8 cellular contexts compared by ENCODE assay signal in the genomic region with DNA sequence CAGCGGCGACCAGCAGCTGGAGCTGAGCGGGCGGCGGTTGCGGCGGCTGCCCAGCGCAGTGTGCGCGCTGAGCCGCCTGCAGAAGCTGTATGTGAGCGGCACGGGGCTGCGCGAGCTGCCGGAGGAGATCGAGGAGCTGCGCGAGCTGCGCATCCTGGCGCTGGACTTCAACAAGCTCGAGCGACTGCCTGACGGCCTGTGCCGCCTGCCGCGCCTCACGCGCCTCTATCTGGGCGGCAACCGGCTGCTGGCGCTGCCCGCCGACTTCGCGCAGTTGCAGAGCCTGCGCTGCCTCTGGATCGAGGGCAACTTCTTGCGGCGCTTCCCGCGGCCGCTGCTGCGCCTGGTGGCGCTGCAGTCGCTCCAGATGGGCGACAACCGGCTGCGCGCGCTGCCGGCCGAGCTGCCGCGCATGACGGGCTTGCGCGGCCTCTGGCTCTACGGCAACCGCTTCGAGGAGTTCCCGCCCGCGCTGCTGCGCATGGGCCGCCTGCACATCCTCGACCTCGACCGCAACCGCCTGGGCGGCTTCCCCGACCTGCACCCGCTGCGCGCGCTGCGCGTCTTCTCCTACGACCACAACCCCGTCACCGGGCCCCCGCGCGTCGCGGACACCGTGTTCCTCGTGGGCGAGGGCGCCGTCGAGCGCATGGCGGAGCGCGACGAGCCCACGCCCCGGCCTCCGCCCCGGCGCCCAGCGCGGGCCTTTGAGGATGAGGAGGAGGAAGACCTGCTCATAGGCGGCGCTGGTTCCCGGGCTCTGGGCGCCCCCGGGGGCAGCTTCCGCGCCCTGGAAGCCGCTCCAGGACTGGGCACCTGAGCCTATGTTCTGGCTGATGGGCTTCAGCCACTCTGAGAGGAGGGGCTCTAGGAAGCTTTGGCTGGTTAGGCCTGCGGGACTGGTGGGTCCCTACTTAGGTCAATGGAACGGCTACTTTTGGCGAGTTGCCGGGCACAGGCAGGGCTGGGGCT. TPM values are rescaled to one million over a fixed set of nuclear protein-coding genes. Genes with fewer than 3 reads are reported as not detected.
A peak's percentile ranks its signal among the peaks of the same experiment; 100 is the strongest.
DNase-seq lines count a peak whose midpoint lies in the region; ATAC-seq and TF ChIP-seq lines count a peak whose summit lies in the region.

No MANE protein-coding gene starts in this region.

- H4K20me1 ChIP-seq in PC-3 (ENCODE audit: low read length) (no peaks in the 10 kb centered on the region), osteoblast (ENCODE audit: insufficient read depth, low read length) (no peaks in the 10 kb centered on the region)

- no peaks in the 10 kb centered on the region for H3K36me3 ChIP-seq in ACC112 (ENCODE audit: insufficient read depth, low read length)
- no peaks in the 10 kb centered on the region for H3K36me3 ChIP-seq in PC-3 (ENCODE audit: low read depth, low read length)
- H3K36me3 ChIP-seq in osteoblast (ENCODE audit: insufficient read depth, low read length) = no peaks in the 10 kb centered on the region
- no peaks in the 10 kb centered on the region for H3K36me3 ChIP-seq in transverse colon

- in situ Hi-C loops in transverse colon (cut with MboI; ENCODE audit: low pct_ligation_motif_present in 1 of 4, low pct_unique_long_range_greater_than_20kb in 1 of 4, low sequenced_read_pairs in 3 of 4) = no loop called here

- no peaks in the 10 kb centered on the region for H3F3A ChIP-seq in PC-3 (ENCODE audit: low read length, unreplicated experiment)

- no peak overlapping the region for H3K9ac ChIP-seq in PC-3 (ENCODE audit: low read length)

- H3K4me3 ChIP-seq in ACC112 (ENCODE audit: low read depth, low read length) = peak overlapping the region; percentile 69
- peak overlapping the region; percentile 47; the same call in 1 of the 2 replicates for H3K4me3 ChIP-seq in PC-3 (ENCODE audit: low read length)
- peak overlapping the region; percentile 39 for H3K4me3 ChIP-seq in osteoblast (ENCODE audit: insufficient read depth, low read length)
- peak overlapping the region in 2 of 4 donors; percentile 24 to 44 for H3K4me3 ChIP-seq in transverse colon

- 13% methylated on average over 60 of the region's 116 CpGs; no CpG with 5 or more reads in 1 of the 2 donors for WGBS in transverse colon (ENCODE audit: low coverage in 1 of 2), 2 donors

- H3K9me2 ChIP-seq in PC-3 (replicated peaks; ENCODE audit: low read length) = no peaks in the 10 kb centered on the region

- peak overlapping the region; percentile 53 for H2AFZ ChIP-seq in ACC112 (ENCODE audit: low read length, unreplicated experiment)
- peak overlapping the region; percentile 77 for H2AFZ ChIP-seq in PC-3 (ENCODE audit: low read length)
- H2AFZ ChIP-seq in osteoblast (ENCODE audit: low read length) = peak overlapping the region; percentile 72

- intact Hi-C loops in PC-3 (cut with micrococcal nuclease) (no loop called here), transverse colon (cut with DNase I; ENCODE audit: low total_unique reads) (no loop called here)

- DNase-seq in HUDEP-2 (lab: John Stamatoyannopoulos, UW; ENCODE audit: unreplicated experiment in 76 of 76) (peak in 68 of 76 experiments; percentile 13 to 80 (median 58)), PC-3 (peak; percentile 78), germinal center (ENCODE audit: low spot score) (peak; percentile 85), osteoblast (ENCODE audit: insufficient read length, low spot score, missing footprints) (peak; percentile 98), transverse colon (peak; percentile 71)
- DNase-seq in activated gamma-delta T cell treated with anti-CD3 and anti-CD28 coated beads, Interleukin-2, amount 50 U/mL, for 16 hours (ENCODE audit: low read depth) = peak; percentile 22

- H3K27ac ChIP-seq in ACC112 (ENCODE audit: low read depth, low read length) (no peak overlapping the region), PC-3 (ENCODE audit: low read length) (no peak overlapping the region), osteoblast (ENCODE audit: low read depth, low read length) (no peak overlapping the region), transverse colon (peak overlapping the region; percentile 55 to 78 (median 72))

- peaks cover 28% of the 10 kb centered on the region for H3K27me3 ChIP-seq in ACC112 (ENCODE audit: insufficient read depth, low read length)
- H3K27me3 ChIP-seq in PC-3 (ENCODE audit: low read length) = peaks cover 18% of the 10 kb centered on the region
- H3K27me3 ChIP-seq in osteoblast (ENCODE audit: insufficient read depth, low read length) = peaks cover 45% of the 10 kb centered on the region
- peaks cover 43% of the 10 kb centered on the region for H3K27me3 ChIP-seq in transverse colon

- H3K79me2 ChIP-seq in ACC112 (ENCODE audit: control insufficient read depth, insufficient read depth, low read length, unreplicated experiment) (no peaks in the 10 kb centered on the region), PC-3 (ENCODE audit: low read length) (no peaks in the 10 kb centered on the region), osteoblast (ENCODE audit: insufficient read depth, low read length) (no peaks in the 10 kb centered on the region)

- CTCF ChIA-PET in PC-3 (lab: Charles Lee) = interaction anchor here (0.6 to 1.6 kb wide), 5 partner anchors 63 to 221 kb away, joined by 3 to 5 read pairs (median 4); no protein-coding TSS in a partner anchor

- H3K9me3 ChIP-seq in PC-3 (ENCODE audit: low read length) = no peaks in the 10 kb centered on the region
- H3K9me3 ChIP-seq in osteoblast (ENCODE audit: low read depth, low read length) = no peaks in the 10 kb centered on the region
- H3K9me3 ChIP-seq in transverse colon = no peaks in the 10 kb centered on the region

- ATAC-seq in GM18861 (IDR thresholded peaks at IDR 0.05; ENCODE audit: unreplicated experiment) = peak; percentile 83
- peak; percentile 86 for ATAC-seq in PC-3

- no peak for TF ChIP-seq EP300 in transverse colon (IDR thresholded peaks at IDR 0.05; ENCODE audit: low read depth)

- POLR2A ChIA-PET in PC-3 (lab: Charles Lee; ENCODE audit: unreplicated experiment) = no interaction called here

- H3K4me2 ChIP-seq in PC-3 (ENCODE audit: low read length) = peak overlapping the region; percentile 82
- peak overlapping the region; percentile 72 for H3K4me2 ChIP-seq in osteoblast (ENCODE audit: insufficient read depth, low read length)

- H3K4me1 ChIP-seq in ACC112 (ENCODE audit: control insufficient read depth, insufficient read depth, low read length, unreplicated experiment) (no peaks in the 10 kb centered on the region), PC-3 (ENCODE audit: insufficient read depth, low read length) (peaks cover 15% of the 10 kb centered on the region), osteoblast (ENCODE audit: insufficient read depth, low read length) (no peaks in the 10 kb centered on the region), transverse colon (peaks cover 14 to 22% (median 20%) of the 10 kb centered on the region in 4 donors)

- peak; percentile 62 for TF ChIP-seq CTCF in PC-3 (conservative IDR thresholded peaks at IDR 0.05; ENCODE audit: low read depth, low read length)
- TF ChIP-seq CTCF in osteoblast (IDR thresholded peaks at IDR 0.05; ENCODE audit: extremely low read depth, low read depth, low read length) = peak; percentile 38
- peak; percentile 35 to 73 (median 50) for TF ChIP-seq CTCF in transverse colon (IDR thresholded peaks at IDR 0.05)

- BruUV-seq in PC-3 (replicated peaks; lab: Mats Ljungman, UMichigan) = no TSS peak

- no peak for TF ChIP-seq POLR2A in transverse colon (IDR thresholded peaks at IDR 0.05)

RNA-seq across cellular contexts. Expression of gene LRRC10B, which starts 0.8 kb away (rescaled TPM):
- 0.55 TPM in 1 of 2 replicates, not detected in the other for total RNA-seq in PC-3 (2014; rRNA removed)
- under 0.01 TPM in 2 replicates for total RNA-seq in osteoblast
- total RNA-seq in transverse colon = 1 to 10 TPM in 1 of 4 donors, under 1 TPM in 2, not detected in 1; 0.32 to 1.1 (median 0.60) TPM

Comparison
In these comparisons a context has a peak if more than half of its experiments do, and no peak if none do; other contexts are left out.
1. H3K27ac ChIP-seq: peak in transverse colon (4 of 4); none in ACC112 (single experiment), PC-3 (single experiment) and osteoblast (single experiment).
2. DNase-seq: peak in every context shown above with its lines; median percentile 98 in osteoblast; 85 in germinal center; 78 in PC-3; 71 in transverse colon; 58 in HUDEP-2; 22 in activated gamma-delta T cell treated with anti-CD3 and anti-CD28 coated beads, Interleukin-2, amount 50 U/mL, for 16 hours.
3. Peak in every context shown above with its lines, with median percentiles within 50 percentile points of each other: H2AFZ ChIP-seq and CTCF ChIP-seq.